Comparison of ENCODE assay signal across 20 cellular contexts in genomic region chr1:226589008-226589733, GRCh38. TPM values are rescaled to one million over a fixed set of nuclear protein-coding genes. Genes with fewer than 3 reads are reported as not detected.
A peak's percentile ranks its signal among the peaks of the same experiment; 100 is the strongest.
DNase-seq lines count a peak whose midpoint lies in the region; ATAC-seq and TF ChIP-seq lines count a peak whose summit lies in the region.
"Had no signal": no experiment of that assay in that cellular context is flagged by ENCODE, and none has a peak within 500 bp of the region (broad histone marks: within the 10 kb centered on the region; RNA-seq: fewer than 3 reads in every experiment).

No MANE protein-coding gene starts in this region.

- peak overlapping the region; percentile 36 for H3K27ac ChIP-seq in vagina

- TF ChIP-seq POLR2A in vagina (IDR thresholded peaks at IDR 0.05) = no peak

- ATAC-seq in omental fat pad (ENCODE audit: low FRiP score) = peak; percentile 71
- ATAC-seq: GM12878, left lobe of liver had no signal

- intact Hi-C loops in head of caudate nucleus (cut with DNase I) = no loop called here
- intact Hi-C loops in vagina (cut with DNase I) = no loop called here
- intact Hi-C loops in posterior vena cava (cut with DNase I) = no loop called here

- no peaks in the 10 kb centered on the region for H3K4me1 ChIP-seq in vagina

- H3K4me3 ChIP-seq in vagina = no peak overlapping the region
- H3K4me3 ChIP-seq: GM12878 had no signal

- no peak for TF ChIP-seq CTCF in omental fat pad (IDR thresholded peaks at IDR 0.05)
- TF ChIP-seq CTCF in vagina (IDR thresholded peaks at IDR 0.05) = no peak

- H3K9me3 ChIP-seq in vagina = no peaks in the 10 kb centered on the region

- DNase-seq in NCI-H82 (lab: John Stamatoyannopoulos, UW) (peak; percentile 20), NCI-H82 treated with DMSO at 0.1 percent for 48 hours (lab: John Stamatoyannopoulos, UW; ENCODE audit: unreplicated experiment) (no peak), head of caudate nucleus (peak in 22 of 42 donors; percentile 27 to 78 (median 50)), omental fat pad (ENCODE audit: low spot score) (no peak), vagina (ENCODE audit: extremely low spot score in 2 of 2) (no peak), T1000 (lab: John Stamatoyannopoulos, UW) (no peak), posterior vena cava (ENCODE audit: low spot score) (no peak), NCI-H446 treated with DMSO at 0.1 percent for 48 hours (lab: John Stamatoyannopoulos, UW) (no peak)
- DNase-seq: 8988T; activated CD4-positive, alpha-beta T cell treated with anti-CD3 and anti-CD28 coated beads for 48 hours; Calu3; cerebellar nuclear complex; effector memory CD4-positive, alpha-beta T cell; GDM1; NCI-H1417; NK-92 treated with Interleukin-12 subunit alpha and Interleukin-12 subunit beta, amount 100 ng/mL, for 24 hours; occipital lobe had no signal

- no peaks in the 10 kb centered on the region for H3K36me3 ChIP-seq in vagina

- no peaks in the 10 kb centered on the region for H3K27me3 ChIP-seq in vagina

RNA-seq across cellular contexts. Expression of gene STUM, which starts 40.6 kb away (rescaled TPM):
- 1 to 10 TPM; 1.9 to 2.8 (median 2.2) TPM for total RNA-seq in omental fat pad
- total RNA-seq in vagina = 6.4 TPM
- total RNA-seq in posterior vena cava = 1 to 10 TPM; 3.9 to 6.8 TPM
- total RNA-seq: Calu3, fibroblast of lung had no signal

Comparison
In these comparisons a context has a peak if more than half of its experiments do, and no peak if none do; other contexts are left out.
1. DNase-seq: peak in NCI-H82 (single experiment) and head of caudate nucleus (22 of 42); none in NCI-H82 treated with DMSO at 0.1 percent for 48 hours (single experiment), omental fat pad (single experiment), vagina (0 of 2), T1000 (single experiment), posterior vena cava (single experiment) and NCI-H446 treated with DMSO at 0.1 percent for 48 hours (single experiment).